ENCODE assay signal across 11 cellular contexts in genomic region chr5:152462021-152462721, GRCh38. TPM values are rescaled to one million over a fixed set of nuclear protein-coding genes. Genes with fewer than 3 reads are reported as not detected.
DNase-seq lines count a peak whose midpoint lies in the region; ATAC-seq and TF ChIP-seq lines count a peak whose summit lies in the region.
"Had no signal": no experiment of that assay in that cellular context is flagged by ENCODE, and none has a peak within 500 bp of the region (broad histone marks: within the 10 kb centered on the region; RNA-seq: fewer than 3 reads in every experiment).

No MANE protein-coding gene starts in this region.

- peaks cover 5% of the 10 kb centered on the region for H3K27me3 Mint-ChIP-seq in activated T-helper 1 cell treated with anti-CD3 and anti-CD28 coated beads, Interleukin-12 subunit alpha, Interleukin-12 subunit beta, Interleukin-2, Interleukin-4 antibody, amounts not matched to agents 30 ng/mL and 10 ng/mL and 1 ng/mL, durations not matched to agents 14 hours and 24 hours and 36 hours (ENCODE audit: insufficient read depth)
- H3K27me3 Mint-ChIP-seq in H9 (ENCODE audit: low read depth), result peaks cover 2% of the 10 kb centered on the region

- no peak overlapping the region for H3K56ac ChIP-seq in H9 (ENCODE audit: insufficient read length, low read depth, low read length)

- H3K4me1 ChIP-seq in H9 (ENCODE audit: insufficient read depth, low read length), result no peaks in the 10 kb centered on the region
- H3K4me1 ChIP-seq: tibial nerve had no signal

- no peak overlapping the region for H3K9ac ChIP-seq in H9 (ENCODE audit: extremely low read depth, insufficient read length, low read length)

- no peak overlapping the region for H3K4me3 Mint-ChIP-seq in activated T-helper 1 cell treated with anti-CD3 and anti-CD28 coated beads, Interleukin-12 subunit alpha, Interleukin-12 subunit beta, Interleukin-2, Interleukin-4 antibody, amounts not matched to agents 30 ng/mL and 10 ng/mL and 1 ng/mL, durations not matched to agents 14 hours and 24 hours and 36 hours
- H3K4me3 Mint-ChIP-seq in H9, result no peak overlapping the region
- H3K4me3 Mint-ChIP-seq: CD4-positive, alpha-beta T cell had no signal

- H2AFZ ChIP-seq in H9 (ENCODE audit: low read length), result no peak overlapping the region

- H3K27me3 ChIP-seq in H9 (ENCODE audit: insufficient read depth, low read length), result no peaks in the 10 kb centered on the region
- H3K27me3 ChIP-seq: tibial nerve had no signal

- no peak for TF ChIP-seq CTCF in H9 (conservative IDR thresholded peaks at IDR 0.05)

- H2BK12ac ChIP-seq in H9 (ENCODE audit: insufficient read length, low read depth, low read length), result no peak overlapping the region

- H3K9me3 Mint-ChIP-seq in activated T-helper 1 cell treated with anti-CD3 and anti-CD28 coated beads, Interleukin-12 subunit alpha, Interleukin-12 subunit beta, Interleukin-2, Interleukin-4 antibody, amounts not matched to agents 30 ng/mL and 10 ng/mL and 1 ng/mL, durations not matched to agents 14 hours and 24 hours and 36 hours, result no peaks in the 10 kb centered on the region
- H3K9me3 Mint-ChIP-seq in H9, result no peaks in the 10 kb centered on the region
- H3K9me3 Mint-ChIP-seq: CD4-positive, alpha-beta T cell had no signal

- no peak overlapping the region for H3K27ac ChIP-seq in H9 (ENCODE audit: insufficient read length, low read depth, low read length)
- H3K27ac ChIP-seq: skin epidermis, tibial nerve had no signal

- no peak overlapping the region for H4K8ac ChIP-seq in H9 (replicated peaks; ENCODE audit: insufficient read length, low read depth, low read length)

- H4K5ac ChIP-seq in H9 (ENCODE audit: insufficient read length, low read depth, low read length), result no peak overlapping the region

- no peaks in the 10 kb centered on the region for H4K20me1 ChIP-seq in H9 (ENCODE audit: control insufficient read depth, insufficient read depth, insufficient read length)

- no peaks in the 10 kb centered on the region for H3K23me2 ChIP-seq in H9 (ENCODE audit: insufficient read length, low read depth, low read length, poor library complexity, severe bottlenecking)

- H2BK120ac ChIP-seq in H9 (ENCODE audit: low read depth, low read length, poor library complexity, severe bottlenecking), result no peak overlapping the region

- no peak overlapping the region for H3K27ac Mint-ChIP-seq in activated T-helper 1 cell treated with anti-CD3 and anti-CD28 coated beads, Interleukin-12 subunit alpha, Interleukin-12 subunit beta, Interleukin-2, Interleukin-4 antibody, amounts not matched to agents 30 ng/mL and 10 ng/mL and 1 ng/mL, durations not matched to agents 14 hours and 24 hours and 36 hours
- H3K27ac Mint-ChIP-seq in H9, result no peak overlapping the region
- H3K27ac Mint-ChIP-seq: CD4-positive, alpha-beta T cell had no signal

- no peak overlapping the region for H3K18ac ChIP-seq in H9 (ENCODE audit: insufficient read length, low read depth, low read length)

- DNase-seq in D341Med (ENCODE audit: low spot score) (peak; percentile 45), SK-N-DZ (ENCODE audit: low spot score) (peak; percentile 8), H9 (no peak), posterior vena cava (ENCODE audit: low spot score) (no peak), NCI-H128 (lab: John Stamatoyannopoulos, UW; ENCODE audit: unreplicated experiment) (no peak)
- no peak for DNase-seq in activated T-helper 1 cell treated with anti-CD3 and anti-CD28 coated beads, Interleukin-12 subunit alpha, Interleukin-12 subunit beta, Interleukin-2, Interleukin-4 antibody, amounts not matched to agents 30 ng/mL and 10 ng/mL and 1 ng/mL, durations not matched to agents 14 hours and 24 hours and 36 hours (ENCODE audit: low spot score)
- DNase-seq: CD4-positive, alpha-beta T cell had no signal

- no peak overlapping the region for H2BK5ac ChIP-seq in H9 (ENCODE audit: insufficient read length, low read length)

- no peak overlapping the region for H2AK5ac ChIP-seq in H9 (ENCODE audit: insufficient read length, low read length)

- H3K14ac ChIP-seq in H9 (ENCODE audit: insufficient read depth, low read length), result no peak overlapping the region

- no peak overlapping the region for H2BK15ac ChIP-seq in H9 (ENCODE audit: low read depth, low read length)

- H3T11ph ChIP-seq in H9 (ENCODE audit: low read length), result no peak overlapping the region

- intact Hi-C loops in activated T-helper 1 cell treated with anti-CD3 and anti-CD28 coated beads, Interleukin-12 subunit alpha, Interleukin-12 subunit beta, Interleukin-2, Interleukin-4 antibody, amounts not matched to agents 30 ng/mL and 10 ng/mL and 1 ng/mL, durations not matched to agents 14 hours and 24 hours and 36 hours (cut with micrococcal nuclease), result no loop called here
- intact Hi-C loops in posterior vena cava (cut with DNase I), result no loop called here

- H3K36me3 Mint-ChIP-seq in activated T-helper 1 cell treated with anti-CD3 and anti-CD28 coated beads, Interleukin-12 subunit alpha, Interleukin-12 subunit beta, Interleukin-2, Interleukin-4 antibody, amounts not matched to agents 30 ng/mL and 10 ng/mL and 1 ng/mL, durations not matched to agents 14 hours and 24 hours and 36 hours (ENCODE audit: low read depth), result no peaks in the 10 kb centered on the region
- no peaks in the 10 kb centered on the region for H3K36me3 Mint-ChIP-seq in H9 (ENCODE audit: insufficient read depth in 1 of 3, low read depth in 3 of 3)

- no peak overlapping the region for H4K91ac ChIP-seq in H9 (ENCODE audit: insufficient read length, low read depth, low read length)

- ATAC-seq in GM19395 (IDR thresholded peaks at IDR 0.05; ENCODE audit: unreplicated experiment), result peak; percentile 95
- peak; percentile 92 for ATAC-seq in HG03060 (IDR thresholded peaks at IDR 0.05; ENCODE audit: low read depth, unreplicated experiment)

- no peaks in the 10 kb centered on the region for H3K79me2 ChIP-seq in H9 (ENCODE audit: insufficient read depth, low read length)

- WGBS in H9 (ENCODE audit: extremely low coverage, insufficient read length, low lambda C conversion rate), result no CpG with 5 or more reads among the region's 4 CpGs

- H2BK20ac ChIP-seq in H9 (ENCODE audit: low read depth, low read length, poor library complexity, severe bottlenecking), result no peak overlapping the region

- no peaks in the 10 kb centered on the region for H3K4me1 Mint-ChIP-seq in activated T-helper 1 cell treated with anti-CD3 and anti-CD28 coated beads, Interleukin-12 subunit alpha, Interleukin-12 subunit beta, Interleukin-2, Interleukin-4 antibody, amounts not matched to agents 30 ng/mL and 10 ng/mL and 1 ng/mL, durations not matched to agents 14 hours and 24 hours and 36 hours (ENCODE audit: low read depth)
- 0 out of 4 replicates have a peak, but pooled peaks cover 0 to 3% of the 10 kb centered on the region in 2 experiments for H3K4me1 Mint-ChIP-seq in H9

- no peak overlapping the region for H3K4me2 ChIP-seq in H9 (ENCODE audit: insufficient read depth, insufficient read length, low read length)

- no peaks in the 10 kb centered on the region for H3K9me3 ChIP-seq in H9 (ENCODE audit: control insufficient read depth, low read depth, low read length)
- H3K9me3 ChIP-seq: tibial nerve had no signal

- no peak overlapping the region for H3K4ac ChIP-seq in H9 (ENCODE audit: low read depth, low read length)

- H3K79me1 ChIP-seq in H9 (ENCODE audit: insufficient read depth, low read depth, low read length, poor library complexity, severe bottlenecking), result no peaks in the 10 kb centered on the region

- no peak overlapping the region for H3K23ac ChIP-seq in H9 (ENCODE audit: insufficient read length, low read depth, low read length)

RNA-seq across cellular contexts. Expression of gene NMUR2, which starts 57.1 kb away (rescaled TPM):
- not detected in 2 replicates for polyA plus RNA-seq in SK-N-DZ (2014; cell fraction: cytosol; rRNA removed)
- polyA plus RNA-seq in SK-N-DZ (2014; cell fraction: nucleus; rRNA removed), result not detected in 2 replicates
- not detected in 2 replicates for total RNA-seq in activated T-helper 1 cell treated with anti-CD3 and anti-CD28 coated beads, Interleukin-12 subunit alpha, Interleukin-12 subunit beta, Interleukin-2, Interleukin-4 antibody, amounts not matched to agents 30 ng/mL and 10 ng/mL and 1 ng/mL, durations not matched to agents 14 hours and 24 hours and 36 hours
- total RNA-seq in H9 (2021) (0.11 TPM in 1 of 2 replicates, not detected in the other), posterior vena cava (not detected)
- total RNA-seq: CD4-positive, alpha-beta T cell; tibial nerve had no signal

Comparison
In these comparisons a context has a peak if more than half of its experiments do, and no peak if none do; other contexts are left out.
1. DNase-seq: peak in D341Med (single experiment) and SK-N-DZ (single experiment); none in activated T-helper 1 cell treated with anti-CD3 and anti-CD28 coated beads, Interleukin-12 subunit alpha, Interleukin-12 subunit beta, Interleukin-2, Interleukin-4 antibody, amounts not matched to agents 30 ng/mL and 10 ng/mL and 1 ng/mL, durations not matched to agents 14 hours and 24 hours and 36 hours (single experiment), H9 (single experiment), posterior vena cava (single experiment) and NCI-H128 (single experiment).